ENCODE assay signal across 13 cellular contexts in the genomic region with DNA sequence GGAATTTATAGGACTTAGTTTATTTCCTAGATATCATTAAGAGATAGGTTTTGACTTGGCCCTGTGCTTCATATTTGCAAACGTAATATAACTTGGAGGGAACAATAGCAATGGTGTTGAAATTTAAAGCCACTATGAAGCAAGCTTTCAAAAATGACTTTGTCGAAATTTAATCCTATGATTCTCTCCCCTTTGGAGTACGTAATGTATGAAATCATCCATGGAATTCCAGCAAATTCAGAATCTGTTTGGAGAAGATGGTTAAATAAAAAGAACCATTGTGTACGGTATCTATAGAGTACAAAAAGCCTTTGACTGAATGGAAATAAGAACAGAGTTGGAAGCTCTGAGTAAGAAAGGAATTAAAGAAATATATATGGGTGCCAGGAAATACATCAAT.
A peak's percentile ranks its signal among the peaks of the same experiment; 100 is the strongest.
DNase-seq lines count a peak whose midpoint lies in the region; ATAC-seq and TF ChIP-seq lines count a peak whose summit lies in the region.
"Had no signal": no experiment of that assay in that cellular context is flagged by ENCODE, and none has a peak within 500 bp of the region (broad histone marks: within the 10 kb centered on the region; RNA-seq: fewer than 3 reads in every experiment).

No MANE protein-coding gene starts in this region.

- no peak overlapping the region for H3K4me3 ChIP-seq in osteoblast (ENCODE audit: insufficient read depth, low read length)
- H3K4me3 ChIP-seq: GM23248 had no signal

- no peaks in the 10 kb centered on the region for H3K27me3 ChIP-seq in osteoblast (ENCODE audit: insufficient read depth, low read length)

- H3K27ac ChIP-seq in osteoblast (ENCODE audit: low read depth, low read length), result no peak overlapping the region
- H3K27ac ChIP-seq: GM23248 had no signal

- no peaks in the 10 kb centered on the region for H3K79me2 ChIP-seq in osteoblast (ENCODE audit: insufficient read depth, low read length)

- no peaks in the 10 kb centered on the region for H3K4me1 ChIP-seq in osteoblast (ENCODE audit: insufficient read depth, low read length)

- no peak for ATAC-seq in GM19467 (IDR thresholded peaks at IDR 0.05; ENCODE audit: unreplicated experiment)
- ATAC-seq: HCT116 had no signal

- no peaks in the 10 kb centered on the region for H3K9me3 ChIP-seq in osteoblast (ENCODE audit: low read depth, low read length)

- H3K36me3 ChIP-seq in osteoblast (ENCODE audit: insufficient read depth, low read length), result no peaks in the 10 kb centered on the region

- DNase-seq in COLO829 (ENCODE audit: low spot score), result peak; percentile 92
- DNase-seq in NCI-H1048 (lab: John Stamatoyannopoulos, UW), result peak; percentile 70
- DNase-seq in fibroblast of gingiva (ENCODE audit: low read depth), result peak; percentile 28
- DNase-seq in osteoblast (ENCODE audit: insufficient read length, low spot score, missing footprints), result peak; percentile 15
- no peak for DNase-seq in amniotic stem cell (lab: John Stamatoyannopoulos, UW)
- DNase-seq in COR-L47 (lab: John Stamatoyannopoulos, UW), result no peak
- DNase-seq: CD4-positive, alpha-beta memory T cell; GM23248; NCI-H1694; NCI-H82; SHP77 treated with DMSO at 0.1 percent for 48 hours had no signal

- no peak overlapping the region for H2AFZ ChIP-seq in osteoblast (ENCODE audit: low read length)
- H2AFZ ChIP-seq: GM23248 had no signal

- no peak overlapping the region for H3K4me2 ChIP-seq in osteoblast (ENCODE audit: insufficient read depth, low read length)

- no peak for TF ChIP-seq CTCF in osteoblast (IDR thresholded peaks at IDR 0.05; ENCODE audit: extremely low read depth, low read depth, low read length)

- no peaks in the 10 kb centered on the region for H4K20me1 ChIP-seq in osteoblast (ENCODE audit: insufficient read depth, low read length)

Comparison
In these comparisons a context has a peak if more than half of its experiments do, and no peak if none do; other contexts are left out.
1. DNase-seq: peak in COLO829 (single experiment), NCI-H1048 (single experiment), fibroblast of gingiva (single experiment) and osteoblast (single experiment); none in amniotic stem cell (single experiment) and COR-L47 (single experiment).